ENCODE assay signal across 8 cellular contexts in genomic region chr6:82247634-82248232, GRCh38. TPM values are rescaled to one million over a fixed set of nuclear protein-coding genes. Genes with fewer than 3 reads are reported as not detected.
DNase-seq lines count a peak whose midpoint lies in the region; ATAC-seq and TF ChIP-seq lines count a peak whose summit lies in the region.

Gene IBTK, minus strand, starts transcription at chr6:82247744. Its CDS starts 7,258 bp downstream, at chr6:82240486.

- TF ChIP-seq POLR2A in GM19193 (IDR thresholded peaks at IDR 0.05; ENCODE audit: extremely low read depth, insufficient read depth, insufficient read length), result peak; percentile 83

- H3K4me1 Mint-ChIP-seq in chondrocyte (ENCODE audit: low read depth), result peaks cover 47% of the 10 kb centered on the region

- H3K36me3 Mint-ChIP-seq in chondrocyte (ENCODE audit: low read depth), result peaks cover 3% of the 10 kb centered on the region

- H3K9me3 Mint-ChIP-seq in chondrocyte (ENCODE audit: low read depth), result no peaks in the 10 kb centered on the region

- peak; percentile 91 for ATAC-seq in HG03439 (IDR thresholded peaks at IDR 0.05; ENCODE audit: unreplicated experiment)

- H3K4me3 Mint-ChIP-seq in chondrocyte (ENCODE audit: unreplicated experiment), result peak within 1 kb of the TSS; percentile 97

- no peaks in the 10 kb centered on the region for H3K27me3 Mint-ChIP-seq in chondrocyte (ENCODE audit: low read depth)

- peak; percentile 95 to 97 for DNase-seq in AML-193 (lab: John Stamatoyannopoulos, UW)
- peak; percentile 72 for DNase-seq in NCI-H510A treated with DMSO at 0.1 percent for 48 hours (lab: John Stamatoyannopoulos, UW)
- peak; percentile 84 to 88 for DNase-seq in activated CD4-positive, alpha-beta T cell treated with anti-CD3 and anti-CD28 coated beads for 24 hours (ENCODE audit: low read depth in 2 of 2)
- DNase-seq in chondrocyte (ENCODE audit: low spot score), result peak; percentile 96
- DNase-seq in kidney tubule cell (ENCODE audit: low spot score), result peak; percentile 98
- peak; percentile 83 to 89 for DNase-seq in stimulated activated CD4-positive, alpha-beta T cell treated with anti-CD3 and anti-CD28 coated beads, Interleukin-1b, Interleukin-23, amount 100 ng/mL, for 4 hours (ENCODE audit: low read depth in 2 of 2)

- TF ChIP-seq CTCF in chondrocyte (IDR thresholded peaks at IDR 0.05), result no peak

- H3K27ac Mint-ChIP-seq in chondrocyte (ENCODE audit: unreplicated experiment), result peak within 1 kb of the TSS; percentile 99

RNA-seq across cellular contexts. Expression of gene IBTK, which starts in this region (rescaled TPM):
- 30.0 to 35.3 TPM (median 30.7 TPM) in 3 replicates for total RNA-seq in chondrocyte

Comparison
In these comparisons a context has a peak if more than half of its experiments do, and no peak if none do; other contexts are left out.
1. Peak in every context shown above with its lines: DNase-seq and ATAC-seq.